In genomic region chr17:64129515-64129764, GRCh38 we compare ENCODE assay signal across 8 cellular contexts. TPM values are rescaled to one million over a fixed set of nuclear protein-coding genes. Genes with fewer than 3 reads are reported as not detected.
A peak's percentile ranks its signal among the peaks of the same experiment; 100 is the strongest.
DNase-seq lines count a peak whose midpoint lies in the region; ATAC-seq, FAIRE-seq and TF ChIP-seq lines count a peak whose summit lies in the region.

No MANE protein-coding gene starts in this region.

- no peaks in the 10 kb centered on the region for H3K9me3 Mint-ChIP-seq in CD8-positive, alpha-beta memory T cell

- no peak for FAIRE-seq in bronchial epithelial cell (lab: Jason Lieb, UNC)

- CTCF ChIA-PET in CD8-positive, alpha-beta memory T cell (lab: Charles Lee): interaction anchor here (1.3 to 9.7 kb wide), 7 partner anchors 47 to 225 kb away, joined by 3 to 334 read pairs (median 4); partner anchors contain the start of gene GH1

- TF ChIP-seq CTCF in bronchial epithelial cell (IDR thresholded peaks at IDR 0.05; ENCODE audit: insufficient read depth, low read length, severe bottlenecking): no peak

- H3K4me3 Mint-ChIP-seq in CD8-positive, alpha-beta memory T cell: peak overlapping the region; percentile 91 to 98 (median 97)

- POLR2A ChIA-PET in CD8-positive, alpha-beta memory T cell (lab: Charles Lee): interaction anchor here (1.0 to 3.3 kb wide), 14 partner anchors 16 to 109 kb away, joined by 3 to 44 read pairs (median 4); partner anchors contain the start of gene ICAM2

- peak overlapping the region; percentile 92 for H3K4me3 ChIP-seq in CD8-positive, alpha-beta memory T cell (ENCODE audit: low read length)
- H3K4me3 ChIP-seq in bronchial epithelial cell (ENCODE audit: low read depth, low read length): peak overlapping the region; percentile 64
- H3K4me3 ChIP-seq in muscle layer of duodenum (ENCODE audit: low read depth in 1 of 2, low read length in 2 of 2): peak overlapping the region; percentile 76 to 81

- peak; percentile 6 for ATAC-seq in HG03439 (IDR thresholded peaks at IDR 0.05; ENCODE audit: unreplicated experiment)

- H3K27me3 ChIP-seq in CD8-positive, alpha-beta memory T cell (ENCODE audit: insufficient read depth, low read length, poor library complexity, severe bottlenecking): no peaks in the 10 kb centered on the region
- no peaks in the 10 kb centered on the region for H3K27me3 ChIP-seq in bronchial epithelial cell (ENCODE audit: control insufficient read depth, insufficient read depth, low read length)
- H3K27me3 ChIP-seq in muscle layer of duodenum (ENCODE audit: low read depth, low read length): no peaks in the 10 kb centered on the region

- peaks cover 3% of the 10 kb centered on the region for H3K36me3 ChIP-seq in CD8-positive, alpha-beta memory T cell (ENCODE audit: insufficient read depth, low read length)
- H3K36me3 ChIP-seq in bronchial epithelial cell (ENCODE audit: control insufficient read depth, insufficient read depth, low read length): no peaks in the 10 kb centered on the region
- H3K36me3 ChIP-seq in muscle layer of duodenum (ENCODE audit: control insufficient read depth in 1 of 2, insufficient read depth in 2 of 2, low read length in 2 of 2): no peaks in the 10 kb centered on the region

- peak overlapping the region in 3 of 8 donors; percentile 90 to 96 (median 95) for H3K27ac Mint-ChIP-seq in CD8-positive, alpha-beta memory T cell

- peaks cover 53 to 68% (median 64%) of the 10 kb centered on the region in 3 donors for H3K4me1 Mint-ChIP-seq in CD8-positive, alpha-beta memory T cell

- H3K4me1 ChIP-seq in CD8-positive, alpha-beta memory T cell (ENCODE audit: insufficient read depth, low read length): peaks cover 32% of the 10 kb centered on the region
- H3K4me1 ChIP-seq in muscle layer of duodenum (ENCODE audit: control insufficient read depth in 1 of 2, insufficient read depth in 2 of 2, low read length in 2 of 2): peaks cover 0 to 11% of the 10 kb centered on the region in 2 donors

- H3K36me3 Mint-ChIP-seq in CD8-positive, alpha-beta memory T cell: peaks cover 6 to 18% (median 10%) of the 10 kb centered on the region in 3 donors

- no peaks in the 10 kb centered on the region for H3K9me3 ChIP-seq in CD8-positive, alpha-beta memory T cell (ENCODE audit: low read length)
- no peaks in the 10 kb centered on the region for H3K9me3 ChIP-seq in muscle layer of duodenum (ENCODE audit: control insufficient read depth in 1 of 2, low read length in 2 of 2)

- DNase-seq in CD8-positive, alpha-beta memory T cell: peak in 1 of 5 donors; percentile 24
- DNase-seq in bronchial epithelial cell (ENCODE audit: low read depth) (no peak), A172 (ENCODE audit: low spot score) (no peak), hippocampal formation (lab: John Stamatoyannopoulos, UW) (no peak), midbrain (lab: John Stamatoyannopoulos, UW) (no peak)
- no peak for DNase-seq in activated CD4-positive, alpha-beta T cell treated with anti-CD3 and anti-CD28 coated beads, Interleukin-2, amount 50 U/mL, for 4 hours

- H3K27me3 Mint-ChIP-seq in CD8-positive, alpha-beta memory T cell: no peaks in the 10 kb centered on the region

- peak overlapping the region; percentile 77 for H3K27ac ChIP-seq in CD8-positive, alpha-beta memory T cell (ENCODE audit: low read depth, low read length)
- H3K27ac ChIP-seq in muscle layer of duodenum (ENCODE audit: low read length): peak overlapping the region; percentile 74

RNA-seq across cellular contexts. Expression of gene ERN1, which starts 0.5 kb away (rescaled TPM):
- 10 to 100 TPM; 24.7 to 25.5 TPM for total RNA-seq in CD8-positive, alpha-beta memory T cell
- 92.1 TPM for polyA plus RNA-seq in CD8-positive, alpha-beta memory T cell
- total RNA-seq in bronchial epithelial cell: 22.1 and 35.2 TPM in 2 replicates
- total RNA-seq in A172 (2014; rRNA removed; shearing (Covaris generic)): 2.1 and 2.4 TPM in 2 replicates
